9 cellular contexts compared by ENCODE assay signal in the genomic region with DNA sequence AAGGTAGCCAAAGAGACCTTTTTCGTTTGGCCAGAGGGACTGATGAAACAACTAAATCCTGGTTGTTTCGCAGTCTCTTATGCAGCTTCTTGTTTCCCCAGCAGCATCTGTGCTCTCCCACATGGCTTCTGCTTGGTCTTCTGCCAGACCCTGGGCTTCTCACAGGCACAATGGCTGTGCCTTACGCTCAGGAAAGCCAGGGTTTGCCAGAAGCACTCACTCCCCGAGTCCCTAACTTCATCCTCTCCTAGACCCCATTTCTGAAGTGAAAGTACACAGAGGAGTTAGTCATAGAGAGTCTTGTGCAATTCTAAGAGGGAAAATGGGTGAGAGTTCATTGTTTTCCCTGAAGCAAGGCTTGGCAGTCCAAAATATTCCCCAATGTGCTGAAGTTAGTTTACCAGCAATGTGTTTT.
DNase-seq lines count a peak whose midpoint lies in the region; ATAC-seq and TF ChIP-seq lines count a peak whose summit lies in the region.
"Had no signal": no experiment of that assay in that cellular context is flagged by ENCODE, and none has a peak within 500 bp of the region (broad histone marks: within the 10 kb centered on the region; RNA-seq: fewer than 3 reads in every experiment).

No MANE protein-coding gene starts in this region.

- H3F3A ChIP-seq in GM23248 (ENCODE audit: insufficient read depth), result 0 out of 2 replicates have a peak, but pooled peaks cover 5% of the 10 kb centered on the region

- 18 to 22% methylated on average over 4 of the region's 4 CpGs for WGBS in GM23248 (ENCODE audit: low coverage in 1 of 2, low lambda C conversion rate in 2 of 2, missing lambda C conversion rate in 2 of 2), 2 experiments

- H3K27ac ChIP-seq in GM23248, result peak overlapping the region; percentile 44
- H3K27ac ChIP-seq in right atrium auricular region, result peak overlapping the region; percentile 69 to 78

- no peaks in the 10 kb centered on the region for H3K79me2 ChIP-seq in GM23248 (ENCODE audit: insufficient read depth)

- H3K4me3 ChIP-seq in GM23248 (peak overlapping the region; percentile 61), right atrium auricular region (peak overlapping the region in 1 of 2 donors; percentile 9), skeletal muscle cell (ENCODE audit: low read depth, low read length) (peak overlapping the region; percentile 2)

- no peak for ATAC-seq in stimulated activated naive CD8-positive, alpha-beta T cell treated with anti-CD3 and anti-CD28 coated beads, Interleukin-15, Interleukin-2, amounts not matched to agents 100 U/mL and 50 U/mL, for 24 hours

- peak overlapping the region; percentile 86 for H2AFZ ChIP-seq in GM23248

- H3K27me3 ChIP-seq in GM23248 (replicated peaks; ENCODE audit: insufficient read depth), result no peaks in the 10 kb centered on the region
- H3K27me3 ChIP-seq in right atrium auricular region, result no peaks in the 10 kb centered on the region

- in situ Hi-C loops in GM23248 (cut with MboI), result no loop called here

- H4K20me1 ChIP-seq in GM23248 (ENCODE audit: insufficient read depth), result no peaks in the 10 kb centered on the region

- H3K9me3 ChIP-seq in GM23248 (ENCODE audit: low read depth) (no peaks in the 10 kb centered on the region), right atrium auricular region (no peaks in the 10 kb centered on the region)

- no peaks in the 10 kb centered on the region for H3K9me2 ChIP-seq in GM23248 (ENCODE audit: insufficient read depth)

- H3K4me1 ChIP-seq in GM23248 (ENCODE audit: insufficient read depth), result peaks cover 10% of the 10 kb centered on the region
- peaks cover 0 to 6% of the 10 kb centered on the region in 2 donors for H3K4me1 ChIP-seq in right atrium auricular region

- TF ChIP-seq CTCF in right atrium auricular region (IDR thresholded peaks at IDR 0.05), result no peak

- DNase-seq in GM23248, result peak; percentile 82
- peak; percentile 74 for DNase-seq in amniotic epithelial cell (ENCODE audit: low read depth)
- DNase-seq in right atrium auricular region (ENCODE audit: low spot score), result peak; percentile 80
- DNase-seq in skeletal muscle cell (ENCODE audit: low read depth), result peak; percentile 93
- no peak for DNase-seq in T-helper 1 cell
- DNase-seq in NCI-H2029 (lab: John Stamatoyannopoulos, UW), result no peak
- no peak for DNase-seq in NCI-H187 treated with DMSO at 0.1 percent for 48 hours (lab: John Stamatoyannopoulos, UW)
- no peak for DNase-seq in stimulated activated naive CD8-positive, alpha-beta T cell treated with anti-CD3 and anti-CD28 coated beads, Interleukin-15, Interleukin-2, amounts not matched to agents 100 U/mL and 50 U/mL, for 24 hours
- DNase-seq: central memory CD4-positive, alpha-beta T cell had no signal

- H3K4me2 ChIP-seq in GM23248 (ENCODE audit: unreplicated experiment), result peak overlapping the region; percentile 81

- H3K9ac ChIP-seq in GM23248, result peak overlapping the region; percentile 51

- H3K36me3 ChIP-seq in GM23248 (ENCODE audit: low read depth) (no peaks in the 10 kb centered on the region), right atrium auricular region (no peaks in the 10 kb centered on the region)

Comparison
In these comparisons a context has a peak if more than half of its experiments do, and no peak if none do; other contexts are left out.
1. DNase-seq: peak in GM23248 (single experiment), amniotic epithelial cell (single experiment), right atrium auricular region (single experiment) and skeletal muscle cell (single experiment); none in T-helper 1 cell (0 of 5), NCI-H2029 (single experiment), NCI-H187 treated with DMSO at 0.1 percent for 48 hours (single experiment) and stimulated activated naive CD8-positive, alpha-beta T cell treated with anti-CD3 and anti-CD28 coated beads, Interleukin-15, Interleukin-2, amounts not matched to agents 100 U/mL and 50 U/mL, for 24 hours (single experiment).